In genomic region chr2:169091761-169092523, GRCh38 we compare ENCODE assay signal across 14 cellular contexts. TPM values are rescaled to one million over a fixed set of nuclear protein-coding genes. Genes with fewer than 3 reads are reported as not detected.
DNase-seq lines count a peak whose midpoint lies in the region; ATAC-seq, FAIRE-seq and TF ChIP-seq lines count a peak whose summit lies in the region.
"Had no signal": no experiment of that assay in that cellular context is flagged by ENCODE, and none has a peak within 500 bp of the region (broad histone marks: within the 10 kb centered on the region; RNA-seq: fewer than 3 reads in every experiment).

No MANE protein-coding gene starts in this region.

- FAIRE-seq in bronchial epithelial cell (lab: Jason Lieb, UNC): no peak

- peak in 2 of 3 donors; percentile 28 to 43 for DNase-seq in right cardiac atrium
- DNase-seq in right atrium auricular region (ENCODE audit: low spot score): no peak
- DNase-seq in bronchial epithelial cell (ENCODE audit: low read depth): peak; percentile 94
- DNase-seq in left lung: peak in 1 of 2 donors; percentile 72
- no peak for DNase-seq in hippocampal formation (lab: John Stamatoyannopoulos, UW)
- no peak for DNase-seq in RPMI8226
- DNase-seq in NCI-H510A treated with DMSO at 0.1 percent for 48 hours (lab: John Stamatoyannopoulos, UW): no peak
- DNase-seq: left ventricle myocardium inferior, NCI-H524 had no signal

- H3K9me3 ChIP-seq in right cardiac atrium (ENCODE audit: control insufficient read depth, low read length) (no peaks in the 10 kb centered on the region), right atrium auricular region (no peaks in the 10 kb centered on the region), left lung (no peaks in the 10 kb centered on the region)
- H3K9me3 ChIP-seq: left ventricle myocardium inferior, suprapubic skin had no signal

- H3K36me3 ChIP-seq in right atrium auricular region (peaks cover 15% of the 10 kb centered on the region), bronchial epithelial cell (ENCODE audit: control insufficient read depth, insufficient read depth, low read length) (no peaks in the 10 kb centered on the region), left lung (no peaks in the 10 kb centered on the region)
- H3K36me3 ChIP-seq: left ventricle myocardium inferior, suprapubic skin had no signal

- no peak for TF ChIP-seq CTCF in right atrium auricular region (IDR thresholded peaks at IDR 0.05)
- TF ChIP-seq CTCF in bronchial epithelial cell (IDR thresholded peaks at IDR 0.05; ENCODE audit: insufficient read depth, low read length, severe bottlenecking): no peak
- TF ChIP-seq CTCF in left lung (IDR thresholded peaks at IDR 0.05): no peak

- intact Hi-C loops in right cardiac atrium (cut with DNase I) (no loop called here), left lung (cut with DNase I) (no loop called here)

- WGBS in right cardiac atrium: 80% methylated on average over 8 of the region's 8 CpGs

- H3K4me1 ChIP-seq in right cardiac atrium (ENCODE audit: control insufficient read depth, insufficient read depth, low read length) (peaks cover 3% of the 10 kb centered on the region), right atrium auricular region (peaks cover 0 to 25% of the 10 kb centered on the region in 2 donors), left lung (peaks cover 8 to 65% of the 10 kb centered on the region in 2 donors)
- H3K4me1 ChIP-seq: parathyroid adenoma had no signal

- H3K4me3 ChIP-seq in right cardiac atrium (ENCODE audit: low read length): no peak overlapping the region
- H3K4me3 ChIP-seq in right atrium auricular region: no peak overlapping the region
- H3K4me3 ChIP-seq in bronchial epithelial cell (ENCODE audit: low read depth, low read length): no peak overlapping the region
- no peak overlapping the region for H3K4me3 ChIP-seq in left lung
- H3K4me3 ChIP-seq: left ventricle myocardium inferior, suprapubic skin had no signal

- H3K27ac ChIP-seq in right cardiac atrium (ENCODE audit: low read length): no peak overlapping the region
- H3K27ac ChIP-seq in right atrium auricular region: no peak overlapping the region
- peak overlapping the region in 1 of 2 donors; percentile 46 for H3K27ac ChIP-seq in left lung
- H3K27ac ChIP-seq: left ventricle myocardium inferior, parathyroid adenoma, suprapubic skin had no signal

- ATAC-seq in right cardiac atrium (peak in 1 of 2 donors; percentile 34), left lung (peak; percentile 67), HG02973 (IDR thresholded peaks at IDR 0.05; ENCODE audit: unreplicated experiment) (no peak)

- H3K27me3 ChIP-seq in right cardiac atrium (ENCODE audit: control insufficient read depth, insufficient read depth): no peaks in the 10 kb centered on the region
- H3K27me3 ChIP-seq in right atrium auricular region: no peaks in the 10 kb centered on the region
- no peaks in the 10 kb centered on the region for H3K27me3 ChIP-seq in bronchial epithelial cell (ENCODE audit: control insufficient read depth, insufficient read depth, low read length)
- no peaks in the 10 kb centered on the region for H3K27me3 ChIP-seq in left lung
- H3K27me3 ChIP-seq: suprapubic skin had no signal

RNA-seq across cellular contexts. Expression of gene DHRS9, which starts 22.6 kb away (rescaled TPM):
- total RNA-seq in right cardiac atrium (10 to 100 TPM; 44.7 to 84.0 (median 55.3) TPM), right atrium auricular region (100 to 1,000 TPM in 1 of 2 donors, 10 to 100 TPM in 1; 31.4 to 135 TPM), bronchial epithelial cell (5.8 and 19.1 TPM in 2 replicates), left lung (1 to 10 TPM; 3.9 to 8.5 TPM)
- polyA plus RNA-seq in right cardiac atrium: 51.8 TPM
- total RNA-seq: SK-MEL-5 had no signal
- polyA plus RNA-seq: AG04450 had no signal

Comparison
In these comparisons a context has a peak if more than half of its experiments do, and no peak if none do; other contexts are left out.
1. DNase-seq: peak in right cardiac atrium (2 of 3) and bronchial epithelial cell (single experiment); none in right atrium auricular region (single experiment), hippocampal formation (0 of 2), RPMI8226 (single experiment) and NCI-H510A treated with DMSO at 0.1 percent for 48 hours (single experiment).